Comparison of ENCODE assay signal across 31 cellular contexts in genomic region chr12:81615031-81615430, GRCh38.
"Had no signal": no experiment of that assay in that cellular context is flagged by ENCODE, and none has a peak within 500 bp of the region (broad histone marks: within the 10 kb centered on the region; RNA-seq: fewer than 3 reads in every experiment).

No MANE protein-coding gene starts in this region.

- H3K9me3 Mint-ChIP-seq: dendritic cell treated with granulocyte-macrophage colony-stimulating factor and Interleukin-4, amounts not matched to agents 40 ng/mL and 50 ng/mL, for 4 days; endodermal cell; mesothelial cell of epicardium; naive thymus-derived CD8-positive, alpha-beta T cell; stimulated activated naive B cell treated with anti-CD40 and anti-IgM and Interleukin-4, amounts not matched to agents 10 μg/mL and 1 μg/mL and 100 μg/mL, for 72 hours; stimulated activated naive CD8-positive, alpha-beta T cell treated with anti-CD3 and anti-CD28 coated beads, Interleukin-15, Interleukin-2, amounts not matched to agents 100 ng/mL and 50 ng/mL, for 24 hours had no signal

- H3K4me1 Mint-ChIP-seq: mesothelial cell of epicardium; naive thymus-derived CD8-positive, alpha-beta T cell; stimulated activated naive B cell treated with anti-CD40 and anti-IgM and Interleukin-4, amounts not matched to agents 10 μg/mL and 1 μg/mL and 100 μg/mL, for 72 hours had no signal

- H3K27me3 ChIP-seq: colonic mucosa, foreskin keratinocyte, gastroesophageal sphincter, heart left ventricle, hepatocyte, left lung, ovary, sigmoid colon, tibial nerve, upper lobe of left lung had no signal

- H3K36me3 ChIP-seq: colonic mucosa, gastroesophageal sphincter, heart left ventricle, left lung, ovary, sigmoid colon, thoracic aorta, tibial nerve, upper lobe of left lung had no signal

- H3K4me3 Mint-ChIP-seq: dendritic cell treated with granulocyte-macrophage colony-stimulating factor and Interleukin-4, amounts not matched to agents 40 ng/mL and 50 ng/mL, for 4 days; endodermal cell; mesothelial cell of epicardium; naive thymus-derived CD8-positive, alpha-beta T cell; stimulated activated naive B cell treated with anti-CD40 and anti-IgM and Interleukin-4, amounts not matched to agents 10 μg/mL and 1 μg/mL and 100 μg/mL, for 72 hours; stimulated activated naive CD8-positive, alpha-beta T cell treated with anti-CD3 and anti-CD28 coated beads, Interleukin-15, Interleukin-2, amounts not matched to agents 100 ng/mL and 50 ng/mL, for 24 hours had no signal

- DNase-seq: colonic mucosa; effector CD8-positive, alpha-beta T cell; endodermal cell; foreskin keratinocyte; heart left ventricle; left cardiac atrium; left lung; mesenchymal stem cell; naive thymus-derived CD8-positive, alpha-beta T cell; occipital lobe; ovary; posterior cingulate gyrus; psoas muscle; right cardiac atrium; sigmoid colon; small intestine; stimulated activated CD4-positive, alpha-beta T cell treated with anti-CD3 and anti-CD28 coated beads, Interleukin-15, amount 100 ng/mL, for 24 hours; stimulated activated CD4-positive, alpha-beta T cell treated with anti-CD3 and anti-CD28 coated beads, Interleukin-2, amount 100 ng/mL, for 48 hours; stimulated activated naive B cell treated with anti-CD40 and anti-IgM and Interleukin-4, amounts not matched to agents 10 μg/mL and 1 μg/mL and 100 μg/mL, for 72 hours; upper lobe of left lung had no signal

- H3K9me3 ChIP-seq: colonic mucosa, gastroesophageal sphincter, heart left ventricle, left lung, ovary, psoas muscle, sigmoid colon, thoracic aorta, tibial nerve, upper lobe of left lung had no signal

- ATAC-seq: esophagus mucosa; foreskin keratinocyte; gastroesophageal sphincter; heart left ventricle; left cardiac atrium; left lung; naive thymus-derived CD8-positive, alpha-beta T cell; psoas muscle; right cardiac atrium; stimulated activated naive B cell treated with anti-CD40 and anti-IgM and Interleukin-4, amounts not matched to agents 10 μg/mL and 1 μg/mL and 100 μg/mL, for 72 hours had no signal

- H3K79me2 ChIP-seq: hepatocyte had no signal

- H3K4me1 ChIP-seq: colonic mucosa, foreskin keratinocyte, gastroesophageal sphincter, heart left ventricle, left lung, psoas muscle, sigmoid colon, tibial nerve, upper lobe of left lung had no signal

- FAIRE-seq: islet of Langerhans, small intestine, urothelium cell line had no signal

- H3K27me3 Mint-ChIP-seq: dendritic cell treated with granulocyte-macrophage colony-stimulating factor and Interleukin-4, amounts not matched to agents 40 ng/mL and 50 ng/mL, for 4 days; stimulated activated naive B cell treated with anti-CD40 and anti-IgM and Interleukin-4, amounts not matched to agents 10 μg/mL and 1 μg/mL and 100 μg/mL, for 72 hours had no signal

- H3K4me3 ChIP-seq: colonic mucosa, gastroesophageal sphincter, heart left ventricle, hepatocyte, left lung, ovary, psoas muscle, sigmoid colon, thoracic aorta, tibial nerve, upper lobe of left lung had no signal

- H3K4me2 ChIP-seq: hepatocyte had no signal

- H3K27ac ChIP-seq: colonic mucosa, epithelial cell of prostate, foreskin keratinocyte, gastroesophageal sphincter, heart left ventricle, hepatocyte, left lung, ovary, psoas muscle, sigmoid colon, thoracic aorta, tibial nerve, upper lobe of left lung had no signal

- H3K27ac Mint-ChIP-seq: dendritic cell treated with granulocyte-macrophage colony-stimulating factor and Interleukin-4, amounts not matched to agents 40 ng/mL and 50 ng/mL, for 4 days; endodermal cell; mesothelial cell of epicardium; naive thymus-derived CD8-positive, alpha-beta T cell; stimulated activated naive B cell treated with anti-CD40 and anti-IgM and Interleukin-4, amounts not matched to agents 10 μg/mL and 1 μg/mL and 100 μg/mL, for 72 hours; stimulated activated naive CD8-positive, alpha-beta T cell treated with anti-CD3 and anti-CD28 coated beads, Interleukin-15, Interleukin-2, amounts not matched to agents 100 ng/mL and 50 ng/mL, for 24 hours had no signal

- H3K36me3 Mint-ChIP-seq: mesothelial cell of epicardium; naive thymus-derived CD8-positive, alpha-beta T cell; stimulated activated naive B cell treated with anti-CD40 and anti-IgM and Interleukin-4, amounts not matched to agents 10 μg/mL and 1 μg/mL and 100 μg/mL, for 72 hours had no signal

- H2AFZ ChIP-seq: hepatocyte had no signal
